12 cellular contexts compared by ENCODE assay signal in the genomic region with DNA sequence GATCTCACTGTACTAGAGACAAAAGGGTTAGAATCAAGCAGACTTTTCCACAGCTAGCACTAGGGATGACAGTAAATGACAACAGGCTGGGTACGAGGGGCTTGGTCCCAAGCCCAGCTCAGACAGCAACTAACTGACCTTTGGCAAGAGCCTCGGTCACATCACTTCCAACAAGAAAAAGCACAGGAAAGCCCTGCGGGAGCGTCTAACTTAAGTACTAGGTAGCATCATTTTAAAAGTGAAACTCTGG. TPM values are rescaled to one million over a fixed set of nuclear protein-coding genes. Genes with fewer than 3 reads are reported as not detected.
DNase-seq lines count a peak whose midpoint lies in the region; ATAC-seq, FAIRE-seq and TF ChIP-seq lines count a peak whose summit lies in the region.
"Had no signal": no experiment of that assay in that cellular context is flagged by ENCODE, and none has a peak within 500 bp of the region (broad histone marks: within the 10 kb centered on the region; RNA-seq: fewer than 3 reads in every experiment).

No MANE protein-coding gene starts in this region.

- 0 out of 4 replicates have a peak, but pooled peaks of 1 of the 2 experiments have one; percentile 25 for TF ChIP-seq POLR2A in HepG2 (IDR thresholded peaks at IDR 0.05; ENCODE audit: insufficient read depth in 1 of 2, low read depth in 2 of 2, low read length in 2 of 2)

- no peaks in the 10 kb centered on the region for H3K36me3 Mint-ChIP-seq in activated CD4-positive, alpha-beta memory T cell treated with anti-CD3 and anti-CD28 coated beads, Interleukin-2, amount 10 ng/mL, durations not matched to agents 7 days and 5 days (ENCODE audit: low read depth)
- H3K36me3 Mint-ChIP-seq: immature natural killer cell had no signal

- H4K20me1 ChIP-seq in Karpas-422 (ENCODE audit: insufficient read depth, low read depth, low read length) (no peaks in the 10 kb centered on the region), HepG2 (ENCODE audit: insufficient read depth, low read length) (no peaks in the 10 kb centered on the region)

- no peak overlapping the region for H3K27ac Mint-ChIP-seq in activated CD4-positive, alpha-beta memory T cell treated with anti-CD3 and anti-CD28 coated beads, Interleukin-2, amount 10 ng/mL, durations not matched to agents 7 days and 5 days
- H3K27ac Mint-ChIP-seq: activated B cell treated with CpG ODN at 0.5 μM for 24 hours had no signal

- H3K27ac ChIP-seq in Karpas-422 (ENCODE audit: low read length) (no peak overlapping the region), caudate nucleus (ENCODE audit: low read depth, low read length) (peak overlapping the region; percentile 1), HepG2 (ENCODE audit: extremely low read length, insufficient read depth, low read length) (peak overlapping the region; percentile 97), stomach smooth muscle (ENCODE audit: low read length) (peak overlapping the region; percentile 82)

- H3K36me3 ChIP-seq in Karpas-422 (ENCODE audit: insufficient read depth, low read length) (no peaks in the 10 kb centered on the region), HepG2 (replicated peaks in 1 of 2; ENCODE audit: control insufficient read depth in 1 of 2, insufficient read depth in 2 of 2, low read length in 2 of 2) (no peaks in the 10 kb centered on the region), stomach smooth muscle (ENCODE audit: control insufficient read depth in 2 of 2, insufficient read depth in 2 of 2, low read length in 2 of 2) (no peaks in the 10 kb centered on the region)

- CTCF ChIA-PET in HepG2 (lab: Yijun Ruan, JAX; ENCODE audit: low intra/inter-chr PET ratio, low total read pairs) = no interaction called here
- CTCF ChIA-PET in activated CD4-positive, alpha-beta memory T cell treated with anti-CD3 and anti-CD28 coated beads, Interleukin-2, amount 10 ng/mL, durations not matched to agents 7 days and 5 days (lab: Charles Lee) = interaction anchor here (2.9 kb wide), 1 partner anchor 75 kb away, joined by 18 read pairs; no protein-coding TSS in a partner anchor

- WGBS in HepG2 (ENCODE audit: low lambda C conversion rate) = 4% methylated on average over 4 of the region's 4 CpGs

- no peak for TF ChIP-seq EP300 in HepG2 (IDR thresholded peaks at IDR 0.05; ENCODE audit: low read depth in 2 of 2, low read length in 2 of 2)
- TF ChIP-seq EP300 in HepG2 (CRISPR knock-in tag; IDR thresholded peaks at IDR 0.05; ENCODE audit: borderline replicate concordance) = no peak

- intact Hi-C loops in HepG2 (cut with micrococcal nuclease; ENCODE audit: unreplicated experiment) = no loop called here

- H3K4me3 ChIP-seq in Karpas-422 (ENCODE audit: low read length) = peak overlapping the region; percentile 30; the same call in 1 of the 2 replicates
- H3K4me3 ChIP-seq in HepG2 (replicated peaks in 1 of 3; ENCODE audit: insufficient read depth in 1 of 3, low read depth in 2 of 3, low read length in 3 of 3) = peak overlapping the region; percentile 38 to 69 (median 46)
- H3K4me3 ChIP-seq in stomach smooth muscle (ENCODE audit: low read length in 2 of 2) = peak overlapping the region; percentile 68 to 73

- POLR2A ChIA-PET in HepG2 (lab: Yijun Ruan, JAX) = interaction anchor here (1.0 to 5.4 kb wide), 23 partner anchors 9 to 111 kb away, joined by 3 to 73 read pairs (median 8); partner anchors contain the start of gene CALML5
- POLR2A ChIA-PET in activated CD4-positive, alpha-beta memory T cell treated with anti-CD3 and anti-CD28 coated beads, Interleukin-2, amount 10 ng/mL, durations not matched to agents 7 days and 5 days (lab: Charles Lee) = no interaction called here

- H3K9me2 ChIP-seq in Karpas-422 (replicated peaks; ENCODE audit: insufficient read depth, low read length) = no peaks in the 10 kb centered on the region

- no peak for DNase-seq in Karpas-422
- DNase-seq in caudate nucleus (lab: John Stamatoyannopoulos, UW) = no peak
- no peak for DNase-seq in HepG2 (ENCODE audit: low spot score)
- DNase-seq in activated CD4-positive, alpha-beta memory T cell treated with anti-CD3 and anti-CD28 coated beads, Interleukin-2, amount 10 ng/mL, durations not matched to agents 7 days and 5 days = no peak
- DNase-seq in stimulated activated CD4-positive, alpha-beta T cell treated with anti-CD3 and anti-CD28 coated beads, Interleukin-4, amount 100 ng/mL, for 4 hours = no peak
- DNase-seq: activated B cell treated with CpG ODN at 0.5 μM for 24 hours, immature natural killer cell, NCI-H2171 had no signal

- H3K27me3 ChIP-seq in Karpas-422 (ENCODE audit: low read length) (no peaks in the 10 kb centered on the region), HepG2 (ENCODE audit: control insufficient read depth in 1 of 2, insufficient read depth in 2 of 2, low read length in 2 of 2) (no peaks in the 10 kb centered on the region; a peak in 1 of 5 replicates), stomach smooth muscle (ENCODE audit: control insufficient read depth in 1 of 2, insufficient read depth in 2 of 2, low read length in 2 of 2) (no peaks in the 10 kb centered on the region)

- H3K4me1 ChIP-seq in Karpas-422 (ENCODE audit: low read length) = no peaks in the 10 kb centered on the region
- H3K4me1 ChIP-seq in HepG2 (ENCODE audit: insufficient read depth, low read length) = peaks cover 85% of the 10 kb centered on the region
- H3K4me1 ChIP-seq in stomach smooth muscle (ENCODE audit: control insufficient read depth, insufficient read depth, low read length) = peaks cover 38% of the 10 kb centered on the region

- ATAC-seq in HepG2 = peak; percentile 23
- no peak for ATAC-seq in GM19395 (IDR thresholded peaks at IDR 0.05; ENCODE audit: unreplicated experiment)
- ATAC-seq in GM19035 (IDR thresholded peaks at IDR 0.05; ENCODE audit: unreplicated experiment) = no peak

- peaks cover 14% of the 10 kb centered on the region for H3K27me3 Mint-ChIP-seq in activated CD4-positive, alpha-beta memory T cell treated with anti-CD3 and anti-CD28 coated beads, Interleukin-2, amount 10 ng/mL, durations not matched to agents 7 days and 5 days
- H3K27me3 Mint-ChIP-seq: activated B cell treated with CpG ODN at 0.5 μM for 24 hours had no signal

- no peak overlapping the region for H3K4me3 Mint-ChIP-seq in activated CD4-positive, alpha-beta memory T cell treated with anti-CD3 and anti-CD28 coated beads, Interleukin-2, amount 10 ng/mL, durations not matched to agents 7 days and 5 days
- H3K4me3 Mint-ChIP-seq: activated B cell treated with CpG ODN at 0.5 μM for 24 hours, immature natural killer cell had no signal

- H2AFZ ChIP-seq in Karpas-422 (ENCODE audit: low read length) = no peak overlapping the region; the same call in 1 of the 2 replicates
- H2AFZ ChIP-seq in HepG2 (ENCODE audit: low read length) = no peak overlapping the region

- no peak overlapping the region for H3K4me2 ChIP-seq in Karpas-422 (ENCODE audit: low read depth, low read length, poor library complexity, severe bottlenecking)
- peak overlapping the region; percentile 91 for H3K4me2 ChIP-seq in HepG2 (ENCODE audit: low read depth, low read length)

- no TSS peak for BruUV-seq in HepG2 (replicated peaks; lab: Mats Ljungman, UMichigan)

- H3K4me1 Mint-ChIP-seq in activated CD4-positive, alpha-beta memory T cell treated with anti-CD3 and anti-CD28 coated beads, Interleukin-2, amount 10 ng/mL, durations not matched to agents 7 days and 5 days = peaks cover 26% of the 10 kb centered on the region

- in situ Hi-C loops in HepG2 (cut with HindIII; ENCODE audit: extremely low pct_ligation_motif_present, low pct_unique_long_range_greater_than_20kb) = no loop called here

- no peak for FAIRE-seq in HepG2 (lab: Jason Lieb, UNC)

- H3K9ac ChIP-seq in Karpas-422 (ENCODE audit: low read length) (no peak overlapping the region), HepG2 (ENCODE audit: insufficient read depth, low read depth, low read length) (peak overlapping the region; percentile 84), stomach smooth muscle (ENCODE audit: low read length in 2 of 2) (peak overlapping the region; percentile 77 to 79)

- H3K9me3 ChIP-seq in Karpas-422 (ENCODE audit: low read length) = no peaks in the 10 kb centered on the region
- H3K9me3 ChIP-seq in HepG2 (ENCODE audit: low read length) = peaks cover 12% of the 10 kb centered on the region
- H3K9me3 ChIP-seq in stomach smooth muscle (ENCODE audit: control insufficient read depth in 2 of 2, low read length in 2 of 2) = peaks cover 0 to 7% of the 10 kb centered on the region in 2 donors

- H3K79me2 ChIP-seq in Karpas-422 (ENCODE audit: low read length) (no peaks in the 10 kb centered on the region), HepG2 (ENCODE audit: insufficient read depth, low read length) (no peaks in the 10 kb centered on the region)

- peaks cover 3% of the 10 kb centered on the region for H3K9me3 Mint-ChIP-seq in activated CD4-positive, alpha-beta memory T cell treated with anti-CD3 and anti-CD28 coated beads, Interleukin-2, amount 10 ng/mL, durations not matched to agents 7 days and 5 days

- TF ChIP-seq RAD21 in HepG2 (CRISPR knock-in tag; IDR thresholded peaks at IDR 0.05) = no peak

- no peak for TF ChIP-seq CTCF in HepG2 (CRISPR knock-in tag; IDR thresholded peaks at IDR 0.05)

RNA-seq across cellular contexts. Expression of gene CALML3, which starts 22.8 kb away (rescaled TPM):
- not detected in 2 replicates for total RNA-seq in Karpas-422 (2014; rRNA removed; shearing (Covaris generic); ENCODE audit: low replicate concordance)
- not detected in 2 replicates for total RNA-seq in HepG2 (2016; rRNA removed; fragmentation: Illumina TruSeq; extraction: Trizol)
- total RNA-seq in HepG2 (2016; cell fraction: cytosol; rRNA removed; fragmentation: Illumina TruSeq; extraction: Trizol; ENCODE audit: low read depth) = not detected in 2 replicates
- not detected in 2 replicates for total RNA-seq in HepG2 (2016; cell fraction: insoluble cytoplasmic fraction; rRNA removed; fragmentation: Illumina TruSeq; extraction: Trizol)
- not detected in 2 replicates for total RNA-seq in HepG2 (2016; cell fraction: membrane; rRNA removed; fragmentation: Illumina TruSeq; extraction: Trizol)
- total RNA-seq in HepG2 (2016; cell fraction: nucleus; rRNA removed; fragmentation: Illumina TruSeq; extraction: Trizol) = not detected in 2 replicates
- polyA plus RNA-seq in HepG2 (2011; rRNA removed) = not detected in 2 replicates
- polyA plus RNA-seq in HepG2 (2011; cell fraction: cytosol; rRNA removed) = not detected in 2 replicates
- not detected in 2 replicates for polyA plus RNA-seq in HepG2 (2011; cell fraction: nucleus; rRNA removed)
- not detected in 2 replicates for polyA plus RNA-seq in HepG2 (2012)
- not detected in 2 replicates for polyA plus RNA-seq in HepG2 (2016; cell fraction: cytosol; fragmentation: Illumina TruSeq; extraction: Trizol; ENCODE audit: low read depth)
- not detected in 2 replicates for polyA plus RNA-seq in HepG2 (2016; cell fraction: insoluble cytoplasmic fraction; fragmentation: Illumina TruSeq; extraction: Trizol; ENCODE audit: low read depth)
- not detected in 2 replicates for polyA plus RNA-seq in HepG2 (2016; cell fraction: membrane; fragmentation: Illumina TruSeq; extraction: Trizol; ENCODE audit: low read depth)
- polyA plus RNA-seq in HepG2 (2016; cell fraction: nucleus; fragmentation: Illumina TruSeq; extraction: Trizol; ENCODE audit: insufficient read depth, low read depth) = not detected in 2 replicates
- polyA minus RNA-seq in HepG2 (2011; rRNA and poly(A)+ RNA removed; ENCODE audit: low replicate concordance) = not detected in 2 replicates
- not detected in 2 replicates for polyA minus RNA-seq in HepG2 (2011; cell fraction: cytosol; rRNA and poly(A)+ RNA removed)
- polyA minus RNA-seq in HepG2 (2011; cell fraction: nucleus; rRNA and poly(A)+ RNA removed) = not detected in 2 replicates
- total RNA-seq in activated CD4-positive, alpha-beta memory T cell treated with anti-CD3 and anti-CD28 coated beads, Interleukin-2, amount 10 ng/mL, durations not matched to agents 7 days and 5 days = not detected
- total RNA-seq: activated B cell treated with CpG ODN at 0.5 μM for 24 hours, dermis microvascular lymphatic vessel endothelial cell had no signal
- polyA plus RNA-seq: immature natural killer cell had no signal

RNA-seq across cellular contexts. Expression of gene CALML5, which starts 48.2 kb away (rescaled TPM):
- total RNA-seq in Karpas-422 (2014; rRNA removed; shearing (Covaris generic); ENCODE audit: low replicate concordance) = not detected in 2 replicates
- total RNA-seq in HepG2 (2016; rRNA removed; fragmentation: Illumina TruSeq; extraction: Trizol) = not detected in 2 replicates
- total RNA-seq in HepG2 (2016; cell fraction: cytosol; rRNA removed; fragmentation: Illumina TruSeq; extraction: Trizol; ENCODE audit: low read depth) = not detected in 2 replicates
- total RNA-seq in HepG2 (2016; cell fraction: insoluble cytoplasmic fraction; rRNA removed; fragmentation: Illumina TruSeq; extraction: Trizol) = not detected in 2 replicates
- total RNA-seq in HepG2 (2016; cell fraction: membrane; rRNA removed; fragmentation: Illumina TruSeq; extraction: Trizol) = not detected in 2 replicates
- not detected in 2 replicates for total RNA-seq in HepG2 (2016; cell fraction: nucleus; rRNA removed; fragmentation: Illumina TruSeq; extraction: Trizol)
- not detected in 2 replicates for polyA plus RNA-seq in HepG2 (2011; rRNA removed)
- not detected in 2 replicates for polyA plus RNA-seq in HepG2 (2011; cell fraction: cytosol; rRNA removed)
- not detected in 2 replicates for polyA plus RNA-seq in HepG2 (2011; cell fraction: nucleus; rRNA removed)
- not detected in 2 replicates for polyA plus RNA-seq in HepG2 (2012)
- not detected in 2 replicates for polyA plus RNA-seq in HepG2 (2016; cell fraction: cytosol; fragmentation: Illumina TruSeq; extraction: Trizol; ENCODE audit: low read depth)
- not detected in 2 replicates for polyA plus RNA-seq in HepG2 (2016; cell fraction: insoluble cytoplasmic fraction; fragmentation: Illumina TruSeq; extraction: Trizol; ENCODE audit: low read depth)
- not detected in 2 replicates for polyA plus RNA-seq in HepG2 (2016; cell fraction: membrane; fragmentation: Illumina TruSeq; extraction: Trizol; ENCODE audit: low read depth)
- not detected in 2 replicates for polyA plus RNA-seq in HepG2 (2016; cell fraction: nucleus; fragmentation: Illumina TruSeq; extraction: Trizol; ENCODE audit: insufficient read depth, low read depth)
- not detected in 2 replicates for polyA minus RNA-seq in HepG2 (2011; rRNA and poly(A)+ RNA removed; ENCODE audit: low replicate concordance)
- not detected in 2 replicates for polyA minus RNA-seq in HepG2 (2011; cell fraction: cytosol; rRNA and poly(A)+ RNA removed)
- polyA minus RNA-seq in HepG2 (2011; cell fraction: nucleus; rRNA and poly(A)+ RNA removed) = not detected in 2 replicates
- not detected for total RNA-seq in activated CD4-positive, alpha-beta memory T cell treated with anti-CD3 and anti-CD28 coated beads, Interleukin-2, amount 10 ng/mL, durations not matched to agents 7 days and 5 days
- total RNA-seq: activated B cell treated with CpG ODN at 0.5 μM for 24 hours, dermis microvascular lymphatic vessel endothelial cell had no signal
- polyA plus RNA-seq: immature natural killer cell had no signal
